ENCODE assay signal across 7 cellular contexts in the genomic region with DNA sequence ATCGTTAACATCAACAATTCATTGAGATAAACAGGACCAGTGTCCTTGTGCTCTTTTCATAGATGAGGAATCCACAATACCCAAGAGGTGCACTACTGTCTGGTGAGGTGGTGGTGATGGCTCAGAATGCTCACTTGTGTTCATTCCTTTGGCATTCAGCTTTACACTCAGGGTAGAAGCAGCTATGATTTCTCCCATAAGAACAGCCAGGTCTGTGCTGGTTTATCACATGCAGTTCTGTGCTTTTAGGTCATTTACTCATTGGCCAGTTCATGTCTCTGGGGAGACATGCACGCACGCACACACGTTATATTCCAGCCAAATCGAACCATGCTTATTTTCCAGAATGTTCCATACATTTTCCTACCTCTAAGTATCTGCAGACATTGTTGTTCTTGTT.
"Had no signal": no experiment of that assay in that cellular context is flagged by ENCODE, and none has a peak within 500 bp of the region (broad histone marks: within the 10 kb centered on the region; RNA-seq: fewer than 3 reads in every experiment).

No MANE protein-coding gene starts in this region.

- DNase-seq: GM23248, H9, HCEC 1CT, KBM-7 had no signal

- H3K9ac ChIP-seq: GM23248 had no signal

- H3K27ac Mint-ChIP-seq: IgD-negative memory B cell had no signal

- H3K4me3 Mint-ChIP-seq: H9, IgD-negative memory B cell had no signal

- H3K4me3 ChIP-seq: GM23248 had no signal

- H3K36me3 Mint-ChIP-seq: IgD-negative memory B cell had no signal

- H3K27ac ChIP-seq: GM23248, HL-60 had no signal

- ATAC-seq: HepG2 had no signal

- H3K9me3 Mint-ChIP-seq: H9 had no signal

- H3K4me1 Mint-ChIP-seq: IgD-negative memory B cell had no signal

- H2AFZ ChIP-seq: GM23248 had no signal
